ENCODE assay signal across 8 cellular contexts in the genomic region with DNA sequence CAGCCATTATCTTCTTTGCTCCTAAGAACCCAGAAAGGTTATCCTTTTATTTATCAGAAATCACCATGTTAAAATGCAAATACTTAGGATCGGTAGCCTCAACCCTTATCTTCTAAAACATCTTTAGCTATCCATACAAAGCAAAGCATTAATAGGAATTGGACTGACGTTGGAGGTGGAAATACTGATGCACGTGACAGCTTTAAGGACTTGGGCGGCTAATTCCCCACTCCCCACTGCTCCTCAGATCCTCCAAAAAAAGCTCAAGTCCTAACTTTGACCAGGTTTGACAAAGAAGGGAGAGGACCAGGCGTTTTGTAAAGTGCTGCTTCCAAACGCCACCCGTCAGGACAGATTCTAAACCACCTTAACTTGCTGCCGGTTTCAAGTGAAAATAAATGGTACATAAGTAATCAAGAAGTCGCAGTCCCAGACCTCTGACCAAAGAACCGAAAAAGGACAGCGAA. TPM values are rescaled to one million over a fixed set of nuclear protein-coding genes. Genes with fewer than 3 reads are reported as not detected.
A peak's percentile ranks its signal among the peaks of the same experiment; 100 is the strongest.
DNase-seq lines count a peak whose midpoint lies in the region; ATAC-seq and TF ChIP-seq lines count a peak whose summit lies in the region.

No MANE protein-coding gene starts in this region.

- no peak for DNase-seq in HFF-Myc (ENCODE audit: extremely low read depth, low read depth)
- no peak for DNase-seq in WERI-Rb-1
- DNase-seq in heart right ventricle, result no peak
- no peak for DNase-seq in SK-N-DZ (ENCODE audit: low spot score)
- DNase-seq in DMS114 treated with DMSO at 0.1 percent for 48 hours (lab: John Stamatoyannopoulos, UW; ENCODE audit: unreplicated experiment), result no peak

- 0% methylated on average over 11 of the region's 11 CpGs for WGBS in heart right ventricle, 2 donors

- peak overlapping the region; percentile 86 for H3K9ac ChIP-seq in skeletal muscle satellite cell (ENCODE audit: low read depth, low read length)

- ATAC-seq in heart right ventricle, result peak in 6 of 8 donors; percentile 3 to 18 (median 8)
- no peak for ATAC-seq in GM19328 (IDR thresholded peaks at IDR 0.05; ENCODE audit: unreplicated experiment)
- no peak for ATAC-seq in GM21737 (IDR thresholded peaks at IDR 0.05; ENCODE audit: unreplicated experiment)

- H3K4me3 ChIP-seq in HFF-Myc (replicated peaks; ENCODE audit: low read depth, low read length), result peak overlapping the region; percentile 77
- peak overlapping the region; percentile 96 for H3K4me3 ChIP-seq in WERI-Rb-1 (ENCODE audit: low read depth, low read length)
- H3K4me3 ChIP-seq in heart right ventricle, result peak overlapping the region; percentile 40 to 87 (median 78)
- H3K4me3 ChIP-seq in skeletal muscle satellite cell (ENCODE audit: low read length), result peak overlapping the region; percentile 99

- H3K36me3 ChIP-seq in WERI-Rb-1 (no peaks in the 10 kb centered on the region), heart right ventricle (peaks cover 0 to 2% (median 0%) of the 10 kb centered on the region in 9 donors), skeletal muscle satellite cell (ENCODE audit: insufficient read depth, low read length) (no peaks in the 10 kb centered on the region)

- H3K4me2 ChIP-seq in skeletal muscle satellite cell (ENCODE audit: low read length), result peak overlapping the region; percentile 95

- H3K9me3 ChIP-seq in WERI-Rb-1 (ENCODE audit: severe bottlenecking) (no peaks in the 10 kb centered on the region), heart right ventricle (no peaks in the 10 kb centered on the region), skeletal muscle satellite cell (replicated peaks; ENCODE audit: low read length) (no peaks in the 10 kb centered on the region)

- peaks cover 0 to 47% (median 39%) of the 10 kb centered on the region in 9 donors for H3K4me1 ChIP-seq in heart right ventricle
- H3K4me1 ChIP-seq in skeletal muscle satellite cell (ENCODE audit: control insufficient read depth, insufficient read depth, low read length), result peaks cover 24% of the 10 kb centered on the region

- TF ChIP-seq CTCF in HFF-Myc (IDR thresholded peaks at IDR 0.05; ENCODE audit: low read depth, low read length, missing control alignments), result no peak
- TF ChIP-seq CTCF in WERI-Rb-1 (IDR thresholded peaks at IDR 0.05; ENCODE audit: low read depth, low read length), result no peak
- no peak for TF ChIP-seq CTCF in heart right ventricle (IDR thresholded peaks at IDR 0.05)

- intact Hi-C loops in heart right ventricle (cut with DNase I), result loop anchor here in 2 of 10 donors (5.0 to 10.0 kb wide), 2 partner anchors 122 to 124 kb away; a partner anchor contains a TSS

- peak overlapping the region; percentile 44 for H3K27ac ChIP-seq in WERI-Rb-1
- H3K27ac ChIP-seq in heart right ventricle, result peak overlapping the region; percentile 53 to 99 (median 97)

- H3K27me3 ChIP-seq in WERI-Rb-1 (ENCODE audit: insufficient read depth, low read depth, severe bottlenecking) (no peaks in the 10 kb centered on the region), heart right ventricle (no peaks in the 10 kb centered on the region), skeletal muscle satellite cell (ENCODE audit: control insufficient read depth, insufficient read depth, low read length) (no peaks in the 10 kb centered on the region)

RNA-seq across cellular contexts. Expression of a gene that starts 0.5 kb away (rescaled TPM):
- 100 to 1,000 TPM in 2 of 10 donors, 10 to 100 TPM in 8; 74.1 to 122 (median 90.9) TPM for total RNA-seq in heart right ventricle
- polyA plus RNA-seq in heart right ventricle, result 10 to 100 TPM; 21.7 to 99.5 TPM
- 123 and 128 TPM in 2 replicates for total RNA-seq in skeletal muscle satellite cell (2012; rRNA removed)
- polyA plus RNA-seq in SK-N-DZ (2014; cell fraction: cytosol; rRNA removed), result 88.0 and 93.2 TPM in 2 replicates
- 71.1 and 79.1 TPM in 2 replicates for polyA plus RNA-seq in SK-N-DZ (2014; cell fraction: nucleus; rRNA removed)

RNA-seq across cellular contexts. Expression of a gene that starts 50.2 kb away (rescaled TPM):
- 1 to 10 TPM; 2.1 to 6.5 (median 4.0) TPM for total RNA-seq in heart right ventricle
- polyA plus RNA-seq in heart right ventricle, result 1 to 10 TPM in 1 of 2 donors, under 1 TPM in 1; 0.95 to 1.2 TPM
- total RNA-seq in skeletal muscle satellite cell (2012; rRNA removed), result 12.2 and 29.1 TPM in 2 replicates
- polyA plus RNA-seq in SK-N-DZ (2014; cell fraction: cytosol; rRNA removed), result not detected in 2 replicates
- polyA plus RNA-seq in SK-N-DZ (2014; cell fraction: nucleus; rRNA removed), result 0.06 and 0.09 TPM in 2 replicates

Comparison
In these comparisons a context has a peak if more than half of its experiments do, and no peak if none do; other contexts are left out.
1. ATAC-seq: peak in heart right ventricle (6 of 8); none in GM19328 (single experiment) and GM21737 (single experiment).
2. Peak in every context shown above with its lines, with median percentiles within 50 percentile points of each other: H3K4me3 ChIP-seq.